In genomic region chr2:70767699-70768584, GRCh38 we compare ENCODE assay signal across 7 cellular contexts. TPM values are rescaled to one million over a fixed set of nuclear protein-coding genes. Genes with fewer than 3 reads are reported as not detected.
DNase-seq lines count a peak whose midpoint lies in the region; ATAC-seq and TF ChIP-seq lines count a peak whose summit lies in the region.

Gene ADD2 (minus strand): TSS chr2:70768200. CDS start chr2:70706408, 61,792 bp downstream.

- no peaks in the 10 kb centered on the region for H4K20me1 ChIP-seq in neural cell (ENCODE audit: insufficient read depth)

- H3K9me3 ChIP-seq in esophagus squamous epithelium (no peaks in the 10 kb centered on the region), neural cell (ENCODE audit: low read length) (no peaks in the 10 kb centered on the region), thymus (ENCODE audit: control insufficient read depth) (no peaks in the 10 kb centered on the region)

- no peaks in the 10 kb centered on the region for H3F3A ChIP-seq in neural cell (ENCODE audit: insufficient read depth, low read length, poor library complexity, severe bottlenecking)

- no peak for TF ChIP-seq POLR2A in esophagus squamous epithelium (IDR thresholded peaks at IDR 0.05)

- no peaks in the 10 kb centered on the region for H3K36me3 ChIP-seq in esophagus squamous epithelium
- no peaks in the 10 kb centered on the region for H3K36me3 ChIP-seq in neural cell (ENCODE audit: insufficient read depth, low read length)
- H3K36me3 ChIP-seq in thymus (ENCODE audit: control insufficient read depth, insufficient read depth) = no peaks in the 10 kb centered on the region

- DNase-seq in NCI-H2196 (lab: John Stamatoyannopoulos, UW; ENCODE audit: unreplicated experiment) (peak; percentile 30), esophagus squamous epithelium (lab: John Stamatoyannopoulos, UW) (no peak)
- DNase-seq in activated CD8-positive, alpha-beta memory T cell treated with anti-CD3 and anti-CD28 coated beads, Interleukin-2, amount 50 U/mL, for 48 hours = peak; percentile 76

- H3K4me1 ChIP-seq in esophagus squamous epithelium (peaks cover 10 to 17% (median 15%) of the 10 kb centered on the region in 3 donors), thymus (ENCODE audit: control insufficient read depth, insufficient read depth, low read length) (peaks cover 8% of the 10 kb centered on the region)

- H3K4me2 ChIP-seq in neural cell (ENCODE audit: low read length) = peak within 1 kb of the TSS; percentile 98

- H3K27me3 ChIP-seq in esophagus squamous epithelium (peaks cover 0 to 100% (median 14%) of the 10 kb centered on the region in 4 donors), neural cell (ENCODE audit: insufficient read depth, low read depth, low read length) (no peaks in the 10 kb centered on the region), thymus (ENCODE audit: control insufficient read depth, insufficient read depth) (peaks cover 25% of the 10 kb centered on the region)

- peak within 1 kb of the TSS; percentile 98 for H3K9ac ChIP-seq in neural cell (ENCODE audit: low read length)

- intact Hi-C loops in esophagus squamous epithelium (cut with DNase I) = no loop called here

- peak; percentile 52 for ATAC-seq in GM18868 (IDR thresholded peaks at IDR 0.05; ENCODE audit: unreplicated experiment)
- no peak for ATAC-seq in GM19455 (IDR thresholded peaks at IDR 0.05; ENCODE audit: unreplicated experiment)

- TF ChIP-seq CTCF in esophagus squamous epithelium (IDR thresholded peaks at IDR 0.05) (peak in 2 of 6 experiments; percentile 6), neural cell (IDR thresholded peaks at IDR 0.05; ENCODE audit: poor library complexity, severe bottlenecking) (peak; percentile 65)

- H3K27ac ChIP-seq in esophagus squamous epithelium (peak within 1 kb of the TSS in 2 of 4 donors; percentile 34 to 47), neural cell (ENCODE audit: low read length) (peak within 1 kb of the TSS; percentile 88), thymus (ENCODE audit: low read depth) (no peak within 1 kb of the TSS)

- no CpG with 5 or more reads among the region's 74 CpGs for WGBS in esophagus squamous epithelium, 2 donors
- 3% methylated on average over 73 of the region's 74 CpGs for WGBS in thymus

- peak; percentile 45 for TF ChIP-seq RAD21 in neural cell (conservative IDR thresholded peaks at IDR 0.05)

- H3K4me3 ChIP-seq in esophagus squamous epithelium (peak within 1 kb of the TSS; percentile 19 to 66 (median 40)), neural cell (ENCODE audit: low read length) (peak within 1 kb of the TSS; percentile 97), thymus (ENCODE audit: low read length) (peak within 1 kb of the TSS; percentile 37)

- H2AFZ ChIP-seq in neural cell (ENCODE audit: low read depth, low read length) = peak within 1 kb of the TSS; percentile 87

- H3K79me2 ChIP-seq in neural cell (replicated peaks; ENCODE audit: insufficient read depth, low read length) = peaks cover 39% of the 10 kb centered on the region

- no peaks in the 10 kb centered on the region for H3K9me2 ChIP-seq in neural cell (ENCODE audit: insufficient read depth, low read length)

- TF ChIP-seq EP300 in neural cell (conservative IDR thresholded peaks at IDR 0.05; ENCODE audit: poor library complexity, severe bottlenecking) = no peak

TF ChIP-seq in neural cell, 6 proteins besides CTCF, POLR2A, EP300 and RAD21:
- TF ChIP-seq POLR2AphosphoS5 (IDR thresholded peaks at IDR 0.05) (peak; percentile 79), TAF1 (IDR thresholded peaks at IDR 0.05; ENCODE audit: low read depth) (peak; percentile 80), REST (IDR thresholded peaks at IDR 0.05; ENCODE audit: borderline replicate concordance) (peak; percentile 80), EZH2 (IDR thresholded peaks at IDR 0.05; ENCODE audit: borderline replicate concordance, insufficient read depth, low read length, poor library complexity, severe bottlenecking) (no peak), SMC3 (conservative IDR thresholded peaks at IDR 0.05; ENCODE audit: poor library complexity) (peak; percentile 62), MXI1 (conservative IDR thresholded peaks at IDR 0.05; ENCODE audit: poor library complexity, severe bottlenecking) (peak; percentile 21)

RNA-seq across cellular contexts. Expression of gene ADD2, which starts in this region (rescaled TPM):
- total RNA-seq in esophagus squamous epithelium = 1 to 10 TPM in 2 of 4 donors, under 1 TPM in 2; 0.42 to 2.4 (median 1.3) TPM
- polyA plus RNA-seq in neural cell (52.5 and 73.6 TPM in 2 replicates), thymus (0.46 TPM)
- 260 and 262 TPM in 2 replicates for polyA minus RNA-seq in neural cell

Comparison
In these comparisons a context has a peak if more than half of its experiments do, and no peak if none do; other contexts are left out.
1. RNA of gene ADD2 (polyA plus RNA-seq): 52.5 to 73.6 TPM in neural cell; 0.46 TPM in thymus (single experiment); every median in the first group is over 10 times any median in the second.
2. H3K4me3 ChIP-seq: peak in every context shown above with its lines; median percentile 97 in neural cell; 40 in esophagus squamous epithelium; 37 in thymus.